In genomic region chr3:15294914-15295313, GRCh38 we compare ENCODE assay signal across 12 cellular contexts. TPM values are rescaled to one million over a fixed set of nuclear protein-coding genes. Genes with fewer than 3 reads are reported as not detected.
DNase-seq lines count a peak whose midpoint lies in the region; ATAC-seq and TF ChIP-seq lines count a peak whose summit lies in the region.
"Had no signal": no experiment of that assay in that cellular context is flagged by ENCODE, and none has a peak within 500 bp of the region (broad histone marks: within the 10 kb centered on the region; RNA-seq: fewer than 3 reads in every experiment).

No MANE protein-coding gene starts in this region.

- peaks cover 48% of the 10 kb centered on the region for H3K4me1 ChIP-seq in CD8-positive, alpha-beta T cell (ENCODE audit: insufficient read depth, low read length)
- H3K4me1 ChIP-seq in OCI-LY7 (ENCODE audit: insufficient read depth, low read length, poor library complexity, severe bottlenecking) (peaks cover 45% of the 10 kb centered on the region), gastroesophageal sphincter (peaks cover 0 to 61% (median 27%) of the 10 kb centered on the region in 3 donors), psoas muscle (peaks cover 29% of the 10 kb centered on the region)

- H3K79me2 ChIP-seq in OCI-LY7 (ENCODE audit: insufficient read depth, low read depth, low read length) = peaks cover 5% of the 10 kb centered on the region; the same call in 1 of the 2 replicates

- no peaks in the 10 kb centered on the region for H3K27me3 ChIP-seq in CD8-positive, alpha-beta T cell (ENCODE audit: insufficient read depth, low read length)
- no peaks in the 10 kb centered on the region for H3K27me3 ChIP-seq in gastroesophageal sphincter
- H3K27me3 ChIP-seq in psoas muscle (ENCODE audit: insufficient read depth in 3 of 3, low read length in 2 of 3) = no peaks in the 10 kb centered on the region

- no peak for TF ChIP-seq CTCF in CD8-positive, alpha-beta T cell (IDR thresholded peaks at IDR 0.05)
- TF ChIP-seq CTCF in OCI-LY7 (conservative IDR thresholded peaks at IDR 0.05; ENCODE audit: low read length) (no peak), gastroesophageal sphincter (IDR thresholded peaks at IDR 0.05) (no peak), psoas muscle (IDR thresholded peaks at IDR 0.05) (no peak), GM13976 (IDR thresholded peaks at IDR 0.05; ENCODE audit: borderline replicate concordance, control extremely low read depth, extremely low read depth, insufficient read depth, missing control alignments) (no peak)

- 75 to 83% methylated on average over 4 to 5 of the region's 5 CpGs for WGBS in gastroesophageal sphincter (ENCODE audit: low coverage in 1 of 2), 2 donors
- WGBS in psoas muscle, 3 donors = 77 to 85% (median 77%) methylated on average over 5 of the region's 5 CpGs

- H3K27ac ChIP-seq in CD8-positive, alpha-beta T cell (ENCODE audit: low read depth, low read length) = no peak overlapping the region
- H3K27ac ChIP-seq in OCI-LY7 (ENCODE audit: low read depth, low read length, poor library complexity, severe bottlenecking) (no peak overlapping the region), gastroesophageal sphincter (peak overlapping the region; percentile 47 to 76 (median 70)), psoas muscle (peak overlapping the region; percentile 58)
- H3K27ac ChIP-seq: VCaP had no signal

- no peak for TF ChIP-seq EP300 in gastroesophageal sphincter (IDR thresholded peaks at IDR 0.05)

- H3K4me2 ChIP-seq in OCI-LY7 (ENCODE audit: low read length) = peak overlapping the region; percentile 24

- H4K20me1 ChIP-seq in OCI-LY7 (ENCODE audit: insufficient read depth, low read length) = no peaks in the 10 kb centered on the region

- H3K9me3 ChIP-seq in CD8-positive, alpha-beta T cell (ENCODE audit: low read length) = no peaks in the 10 kb centered on the region
- no peaks in the 10 kb centered on the region for H3K9me3 ChIP-seq in OCI-LY7 (ENCODE audit: low read length)
- H3K9me3 ChIP-seq in gastroesophageal sphincter = no peaks in the 10 kb centered on the region
- no peaks in the 10 kb centered on the region for H3K9me3 ChIP-seq in psoas muscle

- peak overlapping the region; percentile 18 for H3K27ac Mint-ChIP-seq in CD8-positive, alpha-beta T cell
- H3K27ac Mint-ChIP-seq: activated naive CD4-positive, alpha-beta T cell treated with anti-CD3 and anti-CD28 coated beads, Interleukin-2, amount 50 U/mL, for 72 hours had no signal

- peak overlapping the region; percentile 22; the same call in 1 of the 2 replicates for H2AFZ ChIP-seq in OCI-LY7 (ENCODE audit: low read length)

- H3K4me3 Mint-ChIP-seq in CD8-positive, alpha-beta T cell = no peak overlapping the region
- H3K4me3 Mint-ChIP-seq: nephron progenitor cell had no signal

- H3K36me3 ChIP-seq in CD8-positive, alpha-beta T cell (ENCODE audit: insufficient read depth, low read length) = no peaks in the 10 kb centered on the region
- H3K36me3 ChIP-seq in OCI-LY7 (ENCODE audit: insufficient read depth, low read length) (peaks cover 31% of the 10 kb centered on the region), gastroesophageal sphincter (no peaks in the 10 kb centered on the region), psoas muscle (ENCODE audit: insufficient read depth in 1 of 2, low read depth in 1 of 2) (no peaks in the 10 kb centered on the region)

- ATAC-seq in CD8-positive, alpha-beta T cell = no peak
- ATAC-seq in gastroesophageal sphincter (peak; percentile 44), psoas muscle (peak in 1 of 4 donors; percentile 27)
- ATAC-seq: activated naive CD4-positive, alpha-beta T cell treated with anti-CD3 and anti-CD28 coated beads, Interleukin-2, amount 50 U/mL, for 72 hours had no signal

- no peaks in the 10 kb centered on the region for H3K27me3 Mint-ChIP-seq in CD8-positive, alpha-beta T cell (ENCODE audit: low read depth)

- peaks cover 6% of the 10 kb centered on the region for H3K36me3 Mint-ChIP-seq in CD8-positive, alpha-beta T cell

- H3K4me1 Mint-ChIP-seq in CD8-positive, alpha-beta T cell (ENCODE audit: low read depth) = peaks cover 74% of the 10 kb centered on the region

- POLR2A ChIA-PET in CD8-positive, alpha-beta T cell (lab: Charles Lee) = no interaction called here
- POLR2A ChIA-PET in OCI-LY7 (lab: Charles Lee) = interaction anchor here (0.6 to 2.6 kb wide), 11 partner anchors 10 to 137 kb away, joined by 3 to 9 read pairs (median 3); no protein-coding TSS in a partner anchor

- CTCF ChIA-PET in CD8-positive, alpha-beta T cell (lab: Charles Lee) = interaction anchor here (0.7 to 1.8 kb wide), 4 partner anchors 13 to 38 kb away, joined by 3 to 9 read pairs (median 5); partner anchors contain the start of gene SH3BP5
- CTCF ChIA-PET in OCI-LY7 (lab: Charles Lee; ENCODE audit: unreplicated experiment) = no interaction called here

- intact Hi-C loops in CD8-positive, alpha-beta T cell (cut with DNase I, micrococcal nuclease) = loop anchor here in 1 of 2 experiments (5.0 kb wide), 1 partner anchor 37 kb away; the partner anchor contains the start of gene SH3BP5
- intact Hi-C loops in OCI-LY7 (cut with micrococcal nuclease; ENCODE audit: unreplicated experiment) (no loop called here), psoas muscle (cut with DNase I) (no loop called here)

- TF ChIP-seq POLR2A in gastroesophageal sphincter (IDR thresholded peaks at IDR 0.05) = no peak

- no peaks in the 10 kb centered on the region for H3K9me3 Mint-ChIP-seq in CD8-positive, alpha-beta T cell
- H3K9me3 Mint-ChIP-seq: nephron progenitor cell had no signal

- H3K9me2 ChIP-seq in OCI-LY7 (ENCODE audit: insufficient read depth, low read length) = no peaks in the 10 kb centered on the region

- no peak for DNase-seq in CD8-positive, alpha-beta T cell
- DNase-seq in OCI-LY7 (ENCODE audit: low spot score) = no peak
- DNase-seq in psoas muscle = no peak
- DNase-seq in RPMI8226 = no peak
- no peak for DNase-seq in NCI-H510A (lab: John Stamatoyannopoulos, UW)
- no peak for DNase-seq in GM13976 (ENCODE audit: low spot score)
- DNase-seq in mucosa of gallbladder (ENCODE audit: low spot score) = no peak
- DNase-seq: NCI-H524, nephron progenitor cell had no signal

- in situ Hi-C loops in GM13976 (cut with MboI; ENCODE audit: low sequenced_read_pairs, unreplicated experiment) = no loop called here

- no peak overlapping the region for H3K4me3 ChIP-seq in CD8-positive, alpha-beta T cell (ENCODE audit: low read depth, low read length)
- no peak overlapping the region for H3K4me3 ChIP-seq in OCI-LY7 (ENCODE audit: low read depth, low read length, poor library complexity, severe bottlenecking)
- H3K4me3 ChIP-seq in gastroesophageal sphincter = no peak overlapping the region
- H3K4me3 ChIP-seq in psoas muscle = no peak overlapping the region

- BruUV-seq in OCI-LY7 (replicated peaks; lab: Mats Ljungman, UMichigan) = no TSS peak

RNA-seq across cellular contexts. Expression of gene SH3BP5, which starts 37.5 kb away (rescaled TPM):
- total RNA-seq in CD8-positive, alpha-beta T cell = 1 to 10 TPM; 4.4 to 5.9 TPM
- 15.1 and 15.7 TPM in 2 replicates for total RNA-seq in OCI-LY7 (2014; rRNA removed; shearing (Covaris generic))
- total RNA-seq in OCI-LY7 (2022) (24.8 and 31.3 TPM in 2 replicates), gastroesophageal sphincter (10 to 100 TPM; 23.5 to 56.4 (median 35.0) TPM), psoas muscle (10 to 100 TPM; 14.4 to 57.1 (median 23.6) TPM), mucosa of gallbladder (60.4 TPM)
- 10 to 100 TPM; 42.8 to 63.0 (median 59.2) TPM for polyA plus RNA-seq in psoas muscle

Comparison
In these comparisons a context has a peak if more than half of its experiments do, and no peak if none do; other contexts are left out.
1. H3K27ac ChIP-seq: peak in gastroesophageal sphincter (4 of 4) and psoas muscle (single experiment); none in CD8-positive, alpha-beta T cell (single experiment) and OCI-LY7 (single experiment).